Comparison of ENCODE assay signal across 1 cellular context in the genomic region with DNA sequence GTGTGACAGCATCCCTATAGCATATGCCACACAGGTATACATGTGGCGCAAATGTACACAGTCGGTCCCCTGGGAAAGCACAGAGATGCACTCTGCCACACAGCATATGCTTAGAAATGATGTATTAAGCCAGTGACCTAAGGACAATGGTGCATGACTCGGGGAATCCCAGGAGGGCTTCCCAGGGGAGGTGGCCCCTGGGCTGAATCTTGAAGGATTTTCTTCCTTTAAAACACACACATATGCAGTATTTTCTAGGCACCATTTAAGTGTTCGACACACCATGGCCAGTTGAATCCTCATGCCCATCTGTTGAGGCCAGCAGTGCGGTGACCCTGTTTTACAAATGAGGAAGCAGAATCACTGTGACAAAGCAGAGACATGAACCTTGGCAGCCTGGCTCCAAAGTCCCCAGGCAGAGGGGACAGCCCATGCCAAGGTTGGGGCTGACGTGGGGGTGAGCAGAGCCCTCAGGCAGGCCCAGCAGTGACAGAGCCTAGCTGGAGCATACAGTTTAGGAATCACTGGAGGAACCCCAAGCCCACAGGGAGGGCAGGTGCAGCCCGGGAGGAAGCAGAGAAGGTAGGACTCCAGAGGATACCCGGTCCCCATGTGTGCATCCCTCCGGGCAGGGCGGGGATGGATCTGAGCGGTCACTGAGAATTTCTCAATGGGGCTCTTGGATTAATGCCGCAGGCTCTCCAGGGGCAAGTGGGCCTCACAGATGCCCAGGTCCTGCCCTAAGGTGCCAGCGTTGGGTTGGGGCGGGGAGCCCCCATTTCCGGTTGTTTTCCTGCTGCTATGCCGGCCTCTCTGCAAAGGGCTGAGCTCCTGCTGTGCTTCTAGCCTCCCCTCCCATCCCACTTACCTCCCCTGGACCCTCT.
TF ChIP-seq lines count a peak whose summit lies in the region.

No MANE protein-coding gene starts in this region.

TF ChIP-seq in K562, 482 proteins besides CTCF, POLR2A, EP300 and RAD21 (continued from another document):
- TF ChIP-seq ZNF76 (CRISPR knock-in tag; IDR thresholded peaks at IDR 0.05; ENCODE audit: borderline replicate concordance) (no peak), RBM25 (IDR thresholded peaks at IDR 0.05; ENCODE audit: low read depth, low read length, severe bottlenecking) (peak; percentile 41), XRCC5 (IDR thresholded peaks at IDR 0.05; ENCODE audit: low read depth, low read length) (no peak), ZNF224 (CRISPR knock-in tag; IDR thresholded peaks at IDR 0.05) (no peak), ZFP36 (IDR thresholded peaks at IDR 0.05; ENCODE audit: low read depth, low read length, partially characterized antibody) (peak; percentile 93), TARDBP (IDR thresholded peaks at IDR 0.05) (no peak)
- TF ChIP-seq, protein P1, sequence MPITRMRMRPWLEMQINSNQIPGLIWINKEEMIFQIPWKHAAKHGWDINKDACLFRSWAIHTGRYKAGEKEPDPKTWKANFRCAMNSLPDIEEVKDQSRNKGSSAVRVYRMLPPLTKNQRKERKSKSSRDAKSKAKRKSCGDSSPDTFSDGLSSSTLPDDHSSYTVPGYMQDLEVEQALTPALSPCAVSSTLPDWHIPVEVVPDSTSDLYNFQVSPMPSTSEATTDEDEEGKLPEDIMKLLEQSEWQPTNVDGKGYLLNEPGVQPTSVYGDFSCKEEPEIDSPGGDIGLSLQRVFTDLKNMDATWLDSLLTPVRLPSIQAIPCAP (CRISPR knock-in tag; IDR thresholded peaks at IDR 0.05; ENCODE audit: borderline replicate concordance), result no peak
- TF ChIP-seq, protein P2, sequence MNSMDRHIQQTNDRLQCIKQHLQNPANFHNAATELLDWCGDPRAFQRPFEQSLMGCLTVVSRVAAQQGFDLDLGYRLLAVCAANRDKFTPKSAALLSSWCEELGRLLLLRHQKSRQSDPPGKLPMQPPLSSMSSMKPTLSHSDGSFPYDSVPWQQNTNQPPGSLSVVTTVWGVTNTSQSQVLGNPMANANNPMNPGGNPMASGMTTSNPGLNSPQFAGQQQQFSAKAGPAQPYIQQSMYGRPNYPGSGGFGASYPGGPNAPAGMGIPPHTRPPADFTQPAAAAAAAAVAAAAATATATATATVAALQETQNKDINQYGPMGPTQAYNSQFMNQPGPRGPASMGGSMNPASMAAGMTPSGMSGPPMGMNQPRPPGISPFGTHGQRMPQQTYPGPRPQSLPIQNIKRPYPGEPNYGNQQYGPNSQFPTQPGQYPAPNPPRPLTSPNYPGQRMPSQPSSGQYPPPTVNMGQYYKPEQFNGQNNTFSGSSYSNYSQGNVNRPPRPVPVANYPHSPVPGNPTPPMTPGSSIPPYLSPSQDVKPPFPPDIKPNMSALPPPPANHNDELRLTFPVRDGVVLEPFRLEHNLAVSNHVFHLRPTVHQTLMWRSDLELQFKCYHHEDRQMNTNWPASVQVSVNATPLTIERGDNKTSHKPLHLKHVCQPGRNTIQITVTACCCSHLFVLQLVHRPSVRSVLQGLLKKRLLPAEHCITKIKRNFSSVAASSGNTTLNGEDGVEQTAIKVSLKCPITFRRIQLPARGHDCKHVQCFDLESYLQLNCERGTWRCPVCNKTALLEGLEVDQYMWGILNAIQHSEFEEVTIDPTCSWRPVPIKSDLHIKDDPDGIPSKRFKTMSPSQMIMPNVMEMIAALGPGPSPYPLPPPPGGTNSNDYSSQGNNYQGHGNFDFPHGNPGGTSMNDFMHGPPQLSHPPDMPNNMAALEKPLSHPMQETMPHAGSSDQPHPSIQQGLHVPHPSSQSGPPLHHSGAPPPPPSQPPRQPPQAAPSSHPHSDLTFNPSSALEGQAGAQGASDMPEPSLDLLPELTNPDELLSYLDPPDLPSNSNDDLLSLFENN (IDR thresholded peaks at IDR 0.05; ENCODE audit: low read depth in 2 of 2, low read length in 2 of 2), result no peak
